Comparison of ENCODE assay signal across 8 cellular contexts in genomic region chr6:36623547-36624459, GRCh38. TPM values are rescaled to one million over a fixed set of nuclear protein-coding genes. Genes with fewer than 3 reads are reported as not detected.
A peak's percentile ranks its signal among the peaks of the same experiment; 100 is the strongest.
DNase-seq lines count a peak whose midpoint lies in the region; ATAC-seq and TF ChIP-seq lines count a peak whose summit lies in the region.

No MANE protein-coding gene starts in this region.

- DNase-seq in GM03348 (ENCODE audit: low spot score) (peak; percentile 89), NCI-H446 treated with DMSO at 0.1 percent for 48 hours (lab: John Stamatoyannopoulos, UW) (peak; percentile 79), dedifferentiated amniotic fluid mesenchymal stem cell (ENCODE audit: extremely low spot score) (peak; percentile 80), right lobe of liver (peak; percentile 86 to 91 (median 87))
- peak; percentile 86 for DNase-seq in activated CD4-positive, alpha-beta T cell treated with anti-CD3 and anti-CD28 coated beads for 48 hours
- peak; percentile 60 to 76 (median 62) for DNase-seq in stimulated activated CD4-positive, alpha-beta T cell treated with anti-CD3 and anti-CD28 coated beads, TNF-alpha, amount 100 ng/mL, for 24 hours (ENCODE audit: low read depth in 3 of 3)

- no peaks in the 10 kb centered on the region for H3K27me3 ChIP-seq in right lobe of liver

- ATAC-seq in HG03135 (IDR thresholded peaks at IDR 0.05; ENCODE audit: unreplicated experiment), result peak; percentile 46
- ATAC-seq in right lobe of liver, result peak; percentile 86 to 92 (median 90)
- ATAC-seq in HG03521 (IDR thresholded peaks at IDR 0.05; ENCODE audit: unreplicated experiment), result no peak

- no peak overlapping the region for H3K4me3 ChIP-seq in right lobe of liver

- peaks cover 0 to 32% (median 4%) of the 10 kb centered on the region in 4 donors for H3K4me1 ChIP-seq in right lobe of liver

- intact Hi-C loops in right lobe of liver (cut with DNase I), result no loop called here

- TF ChIP-seq POLR2A in right lobe of liver (IDR thresholded peaks at IDR 0.05), result no peak

- H3K9me3 ChIP-seq in right lobe of liver, result no peaks in the 10 kb centered on the region

- 12% methylated on average over 15 of the region's 18 CpGs for WGBS in right lobe of liver (ENCODE audit: insufficient coverage, low coverage, low lambda C conversion rate, missing lambda C conversion rate)

- H3K27ac ChIP-seq in right lobe of liver, result peak overlapping the region in 1 of 3 donors; percentile 15

- no peaks in the 10 kb centered on the region for H3K36me3 ChIP-seq in right lobe of liver

- TF ChIP-seq CTCF in right lobe of liver (IDR thresholded peaks at IDR 0.05), result peak; percentile 81 to 94 (median 90)

RNA-seq across cellular contexts. Expression of gene SRSF3, which starts 29.6 kb away (rescaled TPM):
- total RNA-seq in right lobe of liver, result 100 to 1,000 TPM in 2 of 6 experiments, 10 to 100 TPM in 4; 36.8 to 103 (median 71.4) TPM

RNA-seq across cellular contexts. Expression of gene CDKN1A, which starts 54.7 kb away (rescaled TPM):
- total RNA-seq in right lobe of liver, result 100 to 1,000 TPM in 1 of 6 experiments, 10 to 100 TPM in 5; 20.0 to 124 (median 58.6) TPM
